Comparison of ENCODE assay signal across 8 cellular contexts in the genomic region with DNA sequence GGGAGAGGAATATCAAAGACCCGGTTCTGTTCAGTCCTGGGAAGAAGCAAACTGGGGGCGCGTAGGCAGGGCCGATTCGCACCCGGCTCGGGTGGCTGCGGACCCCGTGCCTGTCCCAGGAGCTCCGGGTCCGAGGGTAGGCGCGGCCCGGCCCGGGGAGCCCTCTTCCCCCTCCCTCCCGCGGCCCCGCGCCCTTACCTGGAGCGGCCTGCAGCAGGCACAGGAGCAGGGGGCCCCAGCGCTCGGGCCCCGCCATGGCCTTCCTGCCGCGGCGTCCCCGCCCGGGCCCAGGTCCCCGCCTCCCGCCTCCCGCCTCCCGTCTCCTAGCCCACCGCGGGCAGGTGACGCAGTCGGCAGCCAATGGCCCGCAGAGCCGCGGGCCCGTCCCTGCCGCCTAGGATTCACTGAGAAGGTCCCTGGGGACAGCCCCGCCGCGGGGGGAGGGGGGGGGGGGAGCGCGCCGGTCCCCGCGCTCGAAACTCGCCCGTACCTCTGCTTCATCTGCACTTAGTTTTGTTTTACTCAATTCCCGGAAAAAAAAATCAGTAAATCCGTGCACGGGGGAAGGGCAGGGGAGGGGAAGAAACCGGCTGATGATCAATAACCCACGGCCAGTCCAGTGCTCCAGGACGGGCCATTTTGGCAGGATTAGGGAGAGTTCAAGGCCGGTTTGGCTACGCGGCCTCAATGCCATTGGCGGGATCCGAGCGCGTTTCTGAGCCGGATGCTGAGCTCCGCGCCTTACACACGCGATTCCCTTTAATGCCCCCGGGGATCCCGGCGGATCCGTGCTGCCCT. TPM values are rescaled to one million over a fixed set of nuclear protein-coding genes. Genes with fewer than 3 reads are reported as not detected.
DNase-seq lines count a peak whose midpoint lies in the region; ATAC-seq and TF ChIP-seq lines count a peak whose summit lies in the region.

Gene IFNLR1, minus strand, starts transcription at position 297 of the 798 bp plus-strand sequence. Its CDS starts 41 bp downstream, at position 256.

- H3K4me2 ChIP-seq in Karpas-422 (ENCODE audit: low read depth, low read length, poor library complexity, severe bottlenecking) (peak within 1 kb of the TSS; percentile 95), mammary epithelial cell (ENCODE audit: insufficient read depth, low read depth, low read length) (peak within 1 kb of the TSS; percentile 98)

- no TSS peak for BruUV-seq in mammary epithelial cell (replicated peaks; lab: Mats Ljungman, UMichigan)

- TF ChIP-seq CTCF in VCaP (conservative IDR thresholded peaks at IDR 0.05) (no peak), mammary epithelial cell (conservative IDR thresholded peaks at IDR 0.05 in 1 of 2, IDR thresholded peaks at IDR 0.05 in 1 of 2; ENCODE audit: extremely low read depth in 1 of 2, insufficient read depth in 1 of 2, low read depth in 1 of 2, low read length in 2 of 2) (no peak)

- H3K27ac ChIP-seq in Karpas-422 (ENCODE audit: low read length) (peak within 1 kb of the TSS; percentile 99), VCaP (peak within 1 kb of the TSS; percentile 77), mammary epithelial cell (ENCODE audit: insufficient read depth, low read depth, low read length) (peak within 1 kb of the TSS; percentile 49)

- intact Hi-C loops in mammary epithelial cell (cut with micrococcal nuclease): loop anchor here (1.0 kb wide), 1 partner anchor 37 kb away; no protein-coding TSS in a partner anchor

- H3K9me3 ChIP-seq in Karpas-422 (ENCODE audit: low read length) (no peaks in the 10 kb centered on the region), mammary epithelial cell (replicated peaks; ENCODE audit: insufficient read depth, low read length) (no peaks in the 10 kb centered on the region)

- H3K4me1 ChIP-seq in Karpas-422 (ENCODE audit: low read length) (peaks cover 79% of the 10 kb centered on the region), mammary epithelial cell (ENCODE audit: insufficient read depth, low read length) (peaks cover 40% of the 10 kb centered on the region)

- H3K79me2 ChIP-seq in Karpas-422 (ENCODE audit: low read length) (peaks cover 34% of the 10 kb centered on the region), mammary epithelial cell (ENCODE audit: insufficient read depth, low read length) (no peaks in the 10 kb centered on the region)

- in situ Hi-C loops in G401 (cut with HindIII; ENCODE audit: low sequenced_read_pairs) (loop anchor here (25.0 kb wide), 1 partner anchor 200 kb away; no protein-coding TSS in a partner anchor), mammary epithelial cell (cut with MboI; ENCODE audit: low sequenced_read_pairs in 2 of 2) (loop anchor here in 1 of 2 donors (25.0 kb wide), 1 partner anchor 450 kb away; the partner anchor contains the start of gene SRRM1)

- ATAC-seq in left lobe of liver (peak; percentile 83), HG02884 (IDR thresholded peaks at IDR 0.05; ENCODE audit: unreplicated experiment) (no peak)

- CTCF ChIA-PET in mammary epithelial cell (lab: Charles Lee; ENCODE audit: low non-redundant PET): no interaction called here

- H4K20me1 ChIP-seq in Karpas-422 (ENCODE audit: insufficient read depth, low read depth, low read length) (no peaks in the 10 kb centered on the region), mammary epithelial cell (ENCODE audit: insufficient read depth, low read length) (no peaks in the 10 kb centered on the region)

- peak within 1 kb of the TSS; percentile 92 for H3K9ac ChIP-seq in Karpas-422 (ENCODE audit: low read length)
- H3K9ac ChIP-seq in mammary epithelial cell (ENCODE audit: insufficient read depth, low read length): peak within 1 kb of the TSS; percentile 56

- H3K9me2 ChIP-seq in Karpas-422 (replicated peaks; ENCODE audit: insufficient read depth, low read length): no peaks in the 10 kb centered on the region

- H3K36me3 ChIP-seq in Karpas-422 (ENCODE audit: insufficient read depth, low read length) (no peaks in the 10 kb centered on the region), mammary epithelial cell (ENCODE audit: insufficient read depth, low read length) (no peaks in the 10 kb centered on the region)

- H2AFZ ChIP-seq in Karpas-422 (ENCODE audit: low read length): peak within 1 kb of the TSS; percentile 80; the same call in 1 of the 2 replicates
- peak within 1 kb of the TSS; percentile 97 for H2AFZ ChIP-seq in mammary epithelial cell (ENCODE audit: low read depth, low read length)

- 2% methylated on average over 14 of the region's 74 CpGs for WGBS in mammary epithelial cell (ENCODE audit: low coverage, missing lambda C conversion rate)

- DNase-seq in G401 (ENCODE audit: low spot score) (peak; percentile 54), Karpas-422 (peak; percentile 87), mammary epithelial cell (peak; percentile 55), left lobe of liver (ENCODE audit: low spot score) (peak; percentile 86), NCI-H446 treated with DMSO at 0.1 percent for 48 hours (lab: John Stamatoyannopoulos, UW) (no peak)
- DNase-seq in stimulated activated CD4-positive, alpha-beta T cell treated with anti-CD3 and anti-CD28 coated beads, Interleukin-4, amount 100 ng/mL, for 24 hours: peak; percentile 80

- no peaks in the 10 kb centered on the region for H3K27me3 ChIP-seq in Karpas-422 (ENCODE audit: low read length)
- no peaks in the 10 kb centered on the region for H3K27me3 ChIP-seq in mammary epithelial cell (ENCODE audit: insufficient read depth, low read length)

- dilution Hi-C loops in mammary epithelial cell (cut with HindIII; ENCODE audit: low sequenced_read_pairs): no loop called here

- H3K4me3 ChIP-seq in Karpas-422 (ENCODE audit: low read length): peak within 1 kb of the TSS; percentile 84
- peak within 1 kb of the TSS; percentile 53 to 62 (median 58) for H3K4me3 ChIP-seq in mammary epithelial cell (replicated peaks in 1 of 3; ENCODE audit: insufficient read depth in 1 of 3, low read depth in 2 of 3, low read length in 3 of 3)

RNA-seq across cellular contexts. Expression of gene IFNLR1, which starts in this region (rescaled TPM):
- total RNA-seq in G401 (2014; rRNA removed; shearing (Covaris generic)): 0.62 and 1.5 TPM in 2 replicates
- total RNA-seq in Karpas-422 (2014; rRNA removed; shearing (Covaris generic); ENCODE audit: low replicate concordance): 17.7 and 18.1 TPM in 2 replicates
- total RNA-seq in mammary epithelial cell (10 to 100 TPM in 1 of 2 donors, 1 to 10 TPM in 1; 7.8 to 12.5 TPM), left lobe of liver (4.5 TPM)
- 5.9 TPM for polyA plus RNA-seq in mammary epithelial cell
- 9.1 TPM for polyA minus RNA-seq in mammary epithelial cell

Comparison
In these comparisons a context has a peak if more than half of its experiments do, and no peak if none do; other contexts are left out.
1. H3K27ac ChIP-seq: peak in every context shown above with its lines; median percentile 99 in Karpas-422; 77 in VCaP; 49 in mammary epithelial cell.